Comparison of ENCODE assay signal across 12 cellular contexts in genomic region chr3:58274027-58274614, GRCh38.
"Had no signal": no experiment of that assay in that cellular context is flagged by ENCODE, and none has a peak within 500 bp of the region (broad histone marks: within the 10 kb centered on the region; RNA-seq: fewer than 3 reads in every experiment).

No MANE protein-coding gene starts in this region.

- H3K27ac ChIP-seq: psoas muscle, stomach had no signal

- H3K27me3 Mint-ChIP-seq: activated naive CD8-positive, alpha-beta T cell treated with anti-CD3 and anti-CD28 coated beads for 36 hours; memory B cell had no signal

- H3K9me3 ChIP-seq: psoas muscle, sigmoid colon had no signal

- DNase-seq: activated effector memory CD4-positive, alpha-beta T cell treated with anti-CD3 and anti-CD28 coated beads, Interleukin-2, amount 50 U/mL, for 16 hours; activated naive CD8-positive, alpha-beta T cell treated with anti-CD3 and anti-CD28 coated beads for 36 hours; aorta; erythroblast; head of caudate nucleus; natural killer cell; nucleus accumbens; psoas muscle; sigmoid colon; stimulated activated CD4-positive, alpha-beta T cell treated with anti-CD3 and anti-CD28 coated beads, Interleukin-4, amount 100 ng/mL, for 1 hour; stomach had no signal

- H3K9me3 Mint-ChIP-seq: natural killer cell had no signal

- H3K27ac Mint-ChIP-seq: activated naive CD8-positive, alpha-beta T cell treated with anti-CD3 and anti-CD28 coated beads for 36 hours; memory B cell; natural killer cell had no signal

- H3K4me3 ChIP-seq: psoas muscle, sigmoid colon, stomach had no signal

- H3K27me3 ChIP-seq: sigmoid colon, stomach had no signal

- H3K4me3 Mint-ChIP-seq: activated naive CD8-positive, alpha-beta T cell treated with anti-CD3 and anti-CD28 coated beads for 36 hours; memory B cell; natural killer cell had no signal

- H3K4me1 ChIP-seq: psoas muscle had no signal
